1 cellular context compared by ENCODE assay signal in the genomic region with DNA sequence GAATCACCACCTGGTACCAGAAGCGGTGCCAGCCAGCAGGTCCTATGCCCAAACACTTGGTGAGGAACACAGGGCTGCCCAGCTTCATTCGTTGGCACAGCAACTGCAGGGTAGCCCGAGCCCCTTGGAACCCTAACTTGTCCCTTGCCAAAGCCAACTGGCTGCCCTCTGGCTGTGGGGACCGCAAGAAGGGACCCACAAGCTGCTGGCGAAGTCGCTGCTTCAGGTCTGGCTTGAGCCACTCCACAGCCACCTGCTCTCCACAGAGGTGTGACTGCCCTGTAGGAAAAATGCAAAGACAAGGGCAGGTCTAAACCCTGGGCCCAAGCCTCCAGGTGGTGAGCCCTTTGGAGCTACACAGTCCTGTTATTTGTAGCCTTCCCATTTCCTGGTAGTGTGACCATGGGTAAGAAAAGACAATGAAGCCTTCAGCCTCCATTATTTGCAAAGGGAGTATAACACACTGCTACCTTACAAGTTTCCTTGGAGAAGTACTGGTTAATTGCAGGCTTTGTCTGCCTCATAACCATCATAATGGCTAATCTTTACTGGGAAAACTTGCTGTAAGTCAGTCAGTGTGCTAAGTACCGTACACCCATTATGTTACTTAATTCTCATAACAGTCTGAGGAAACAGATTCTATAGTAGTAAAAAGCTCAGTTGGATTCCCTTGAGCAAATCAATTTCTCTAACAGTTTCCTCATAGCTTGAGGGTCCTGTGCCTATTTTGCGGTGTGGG.
TF ChIP-seq lines count a peak whose summit lies in the region.

No MANE protein-coding gene starts in this region.

TF ChIP-seq in HepG2, 621 proteins besides CTCF, POLR2A, EP300 and RAD21:
- no peak for TF ChIP-seq NFATC3 (CRISPR knock-in tag; IDR thresholded peaks at IDR 0.05)
- no peak for TF ChIP-seq EZH2 (conservative IDR thresholded peaks at IDR 0.05; ENCODE audit: low read depth, low read length)
- TF ChIP-seq, protein P1, sequence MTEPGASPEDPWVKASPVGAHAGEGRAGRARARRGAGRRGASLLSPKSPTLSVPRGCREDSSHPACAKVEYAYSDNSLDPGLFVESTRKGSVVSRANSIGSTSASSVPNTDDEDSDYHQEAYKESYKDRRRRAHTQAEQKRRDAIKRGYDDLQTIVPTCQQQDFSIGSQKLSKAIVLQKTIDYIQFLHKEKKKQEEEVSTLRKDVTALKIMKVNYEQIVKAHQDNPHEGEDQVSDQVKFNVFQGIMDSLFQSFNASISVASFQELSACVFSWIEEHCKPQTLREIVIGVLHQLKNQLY (CRISPR knock-in tag; IDR thresholded peaks at IDR 0.05) = no peak
- TF ChIP-seq IKZF4 (CRISPR knock-in tag; IDR thresholded peaks at IDR 0.05; ENCODE audit: borderline replicate concordance, low read depth, not compliant biosample characterization) = no peak
- TF ChIP-seq HOXA3 (CRISPR knock-in tag; IDR thresholded peaks at IDR 0.05) = no peak
- no peak for TF ChIP-seq ZFP37 (CRISPR knock-in tag; IDR thresholded peaks at IDR 0.05; ENCODE audit: borderline replicate concordance)
- no peak for TF ChIP-seq ZNF224 (CRISPR knock-in tag; IDR thresholded peaks at IDR 0.05)
- TF ChIP-seq IRF2 (CRISPR knock-in tag; IDR thresholded peaks at IDR 0.05) = no peak
- TF ChIP-seq ZFP62 (CRISPR knock-in tag; IDR thresholded peaks at IDR 0.05) = no peak
- no peak for TF ChIP-seq RAD51 (IDR thresholded peaks at IDR 0.05; ENCODE audit: borderline replicate concordance)
- no peak for TF ChIP-seq HHEX (CRISPR knock-in tag; IDR thresholded peaks at IDR 0.05)
- TF ChIP-seq, protein P2, sequence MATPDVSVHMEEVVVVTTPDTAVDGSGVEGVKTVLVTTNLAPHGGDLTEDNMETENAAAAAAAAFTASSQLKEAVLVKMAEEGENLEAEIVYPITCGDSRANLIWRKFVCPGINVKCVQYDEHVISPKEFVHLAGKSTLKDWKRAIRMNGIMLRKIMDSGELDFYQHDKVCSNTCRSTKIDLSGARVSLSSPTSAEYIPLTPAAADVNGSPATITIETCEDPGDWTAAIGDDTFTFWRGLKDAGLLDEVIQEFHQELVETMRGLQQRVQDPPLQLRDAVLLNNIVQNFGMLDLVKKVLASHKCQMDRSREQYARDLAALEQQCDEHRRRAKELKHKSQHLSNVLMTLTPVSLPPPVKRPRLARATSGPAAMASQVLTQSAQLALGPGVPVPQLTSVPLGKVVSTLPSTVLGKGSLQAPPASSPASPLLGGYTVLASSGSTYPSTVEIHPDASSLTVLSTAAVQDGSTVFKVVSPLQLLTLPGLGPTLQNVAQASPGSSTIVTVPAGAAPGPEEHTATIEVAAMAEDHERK (CRISPR knock-in tag; IDR thresholded peaks at IDR 0.05; ENCODE audit: low read depth) = no peak
- TF ChIP-seq ZFP1 (CRISPR knock-in tag; IDR thresholded peaks at IDR 0.05) = no peak
- TF ChIP-seq RCOR2 (CRISPR knock-in tag; IDR thresholded peaks at IDR 0.05) = no peak
- TF ChIP-seq ZNF644 (CRISPR knock-in tag; IDR thresholded peaks at IDR 0.05; ENCODE audit: low read depth) = no peak
- TF ChIP-seq, protein P3, sequence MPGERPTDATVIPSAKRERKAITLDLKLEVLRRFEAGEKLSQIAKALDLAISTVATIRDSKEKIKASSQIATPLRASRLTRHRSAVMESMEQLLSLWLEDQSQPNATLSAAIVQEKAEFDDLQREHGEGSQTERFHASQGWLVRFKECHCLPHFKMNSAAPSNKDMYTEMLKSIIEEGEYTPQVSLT (CRISPR knock-in tag; IDR thresholded peaks at IDR 0.05; ENCODE audit: borderline replicate concordance, low read depth) = no peak
- TF ChIP-seq, protein P4, sequence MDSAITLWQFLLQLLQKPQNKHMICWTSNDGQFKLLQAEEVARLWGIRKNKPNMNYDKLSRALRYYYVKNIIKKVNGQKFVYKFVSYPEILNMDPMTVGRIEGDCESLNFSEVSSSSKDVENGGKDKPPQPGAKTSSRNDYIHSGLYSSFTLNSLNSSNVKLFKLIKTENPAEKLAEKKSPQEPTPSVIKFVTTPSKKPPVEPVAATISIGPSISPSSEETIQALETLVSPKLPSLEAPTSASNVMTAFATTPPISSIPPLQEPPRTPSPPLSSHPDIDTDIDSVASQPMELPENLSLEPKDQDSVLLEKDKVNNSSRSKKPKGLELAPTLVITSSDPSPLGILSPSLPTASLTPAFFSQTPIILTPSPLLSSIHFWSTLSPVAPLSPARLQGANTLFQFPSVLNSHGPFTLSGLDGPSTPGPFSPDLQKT (CRISPR knock-in tag; IDR thresholded peaks at IDR 0.05; ENCODE audit: borderline replicate concordance) = no peak
